14 cellular contexts compared by ENCODE assay signal in the genomic region with DNA sequence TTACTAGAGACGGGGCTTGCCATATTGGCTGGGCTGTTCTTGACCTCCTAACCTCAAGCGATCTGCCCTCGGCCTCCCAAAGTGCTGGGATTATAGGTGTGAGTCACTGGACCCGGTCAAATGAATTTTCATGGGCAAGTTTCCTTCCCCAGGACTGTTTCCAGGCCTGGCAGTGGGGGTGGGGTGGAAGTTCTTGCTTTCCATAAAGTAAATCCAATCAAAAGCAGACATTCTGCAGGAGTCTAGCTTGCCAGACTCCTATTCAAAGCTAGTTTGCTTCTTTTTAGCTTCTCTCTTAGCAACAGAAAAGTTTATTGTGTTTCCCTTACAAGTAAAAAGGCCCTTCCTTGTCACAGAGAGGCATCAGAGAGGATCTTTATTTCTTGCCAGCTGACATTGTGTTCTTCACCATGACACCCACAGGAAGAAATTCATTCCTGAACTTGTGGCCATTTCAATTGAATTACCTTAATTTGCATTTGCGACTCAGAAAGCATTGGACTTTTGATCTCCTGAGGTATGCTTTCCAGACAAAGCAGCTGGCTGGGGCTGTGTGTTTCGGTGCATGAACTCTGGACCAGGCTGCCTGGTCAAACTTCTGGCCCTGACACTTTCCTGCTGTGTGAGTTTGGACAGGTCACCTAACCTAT. TPM values are rescaled to one million over a fixed set of nuclear protein-coding genes. Genes with fewer than 3 reads are reported as not detected.
DNase-seq lines count a peak whose midpoint lies in the region; TF ChIP-seq lines count a peak whose summit lies in the region.
"Had no signal": no experiment of that assay in that cellular context is flagged by ENCODE, and none has a peak within 500 bp of the region (broad histone marks: within the 10 kb centered on the region; RNA-seq: fewer than 3 reads in every experiment).

No MANE protein-coding gene starts in this region.

- no peak overlapping the region for H3K4me3 ChIP-seq in SK-N-SH (ENCODE audit: low read depth in 2 of 2, low read length in 1 of 2)
- H3K4me3 ChIP-seq: BLaER1 had no signal

- CTCF ChIA-PET in SK-N-SH (lab: Yijun Ruan, JAX) = interaction anchor here (1.1 to 1.4 kb wide), 4 partner anchors 11 to 38 kb away, joined by 3 to 5 read pairs (median 4); a partner anchor contains a TSS

- H3K27me3 ChIP-seq in SK-N-SH (ENCODE audit: insufficient read depth) = no peaks in the 10 kb centered on the region
- H3K27me3 ChIP-seq: BLaER1 had no signal

- H3K9me2 ChIP-seq in SK-N-SH = no peaks in the 10 kb centered on the region

- H3K79me2 ChIP-seq in SK-N-SH (ENCODE audit: insufficient read depth) = no peaks in the 10 kb centered on the region

- no peaks in the 10 kb centered on the region for H4K20me1 ChIP-seq in SK-N-SH (ENCODE audit: insufficient read depth)
- H4K20me1 ChIP-seq: BLaER1 had no signal

- 26% methylated on average over 6 of the region's 6 CpGs for WGBS in SK-N-SH (ENCODE audit: low lambda C conversion rate)

- no peak overlapping the region; the same call in 1 of the 2 replicates for H2AFZ ChIP-seq in SK-N-SH (ENCODE audit: low read depth)

- H3K4me1 ChIP-seq in SK-N-SH (ENCODE audit: control insufficient read depth in 1 of 2, insufficient read depth in 2 of 2, low read depth in 1 of 2, low read length in 1 of 2) = peaks cover 4 to 6% of the 10 kb centered on the region in 2 experiments; a peak in 2 of 4 replicates
- H3K4me1 ChIP-seq: BLaER1 had no signal

- H3F3A ChIP-seq in SK-N-SH (replicated peaks; ENCODE audit: insufficient read depth) = no peaks in the 10 kb centered on the region

- DNase-seq in EL = peak; percentile 38
- DNase-seq in SK-N-SH = no peak
- DNase-seq in head of caudate nucleus = peak in 27 of 42 donors; percentile 18 to 78 (median 44)
- DNase-seq in pons (ENCODE audit: low spot score) = peak; percentile 70
- DNase-seq in NCI-H1092 treated with DMSO at 0.1 percent for 48 hours (lab: John Stamatoyannopoulos, UW) = no peak
- no peak for DNase-seq in SHP77 (lab: John Stamatoyannopoulos, UW)
- DNase-seq in posterior vena cava (ENCODE audit: low spot score) = no peak
- no peak for DNase-seq in activated gamma-delta T cell treated with Interleukin-2 at 50 U/mL for 16 hours
- DNase-seq: activated CD4-positive, alpha-beta T cell treated with anti-CD3 and anti-CD28 coated beads for 4 hours; activated naive CD4-positive, alpha-beta T cell treated with anti-CD3 and anti-CD28 coated beads for 36 hours; naive thymus-derived CD8-positive, alpha-beta T cell; NCI-H510A; stimulated activated naive CD4-positive, alpha-beta T cell treated with Interleukin-2 at 50 U/mL for 16 hours had no signal

- POLR2A ChIA-PET in SK-N-SH (lab: Yijun Ruan, JAX) = no interaction called here

- no peak for TF ChIP-seq CTCF in SK-N-SH (IDR thresholded peaks at IDR 0.05)

- no peak for TF ChIP-seq EP300 in SK-N-SH (IDR thresholded peaks at IDR 0.05; ENCODE audit: borderline replicate concordance in 1 of 2, low read depth in 1 of 2, low read length in 1 of 2)

- H3K9ac ChIP-seq in SK-N-SH = no peak overlapping the region
- H3K9ac ChIP-seq: BLaER1 had no signal

- no peak for TF ChIP-seq RAD21 in SK-N-SH (IDR thresholded peaks at IDR 0.05; ENCODE audit: low read length)

- H3K4me2 ChIP-seq in SK-N-SH = peak overlapping the region; percentile 23; the same call in 1 of the 2 replicates
- H3K4me2 ChIP-seq: BLaER1 had no signal

- no peaks in the 10 kb centered on the region for H3K9me3 ChIP-seq in SK-N-SH
- H3K9me3 ChIP-seq: BLaER1 had no signal

- intact Hi-C loops in head of caudate nucleus (cut with DNase I) (no loop called here), posterior vena cava (cut with DNase I) (no loop called here)

- no peaks in the 10 kb centered on the region for H3K36me3 ChIP-seq in SK-N-SH (replicated peaks in 1 of 2; ENCODE audit: control insufficient read depth in 1 of 2, insufficient read depth in 2 of 2, low read length in 1 of 2)
- H3K36me3 ChIP-seq: BLaER1 had no signal

- peak overlapping the region; percentile 17 to 65; a peak in 2 of 4 replicates for H3K27ac ChIP-seq in SK-N-SH (ENCODE audit: low read depth in 2 of 2, low read length in 1 of 2)
- H3K27ac ChIP-seq: BLaER1 had no signal

TF ChIP-seq in SK-N-SH, 30 proteins besides CTCF, POLR2A, EP300 and RAD21:
- TF ChIP-seq RFX5 (IDR thresholded peaks at IDR 0.05; ENCODE audit: low read length) (no peak), GATA2 (CRISPR knock-in tag; IDR thresholded peaks at IDR 0.05) (no peak), FOSL2 (IDR thresholded peaks at IDR 0.05; ENCODE audit: borderline replicate concordance, low read depth) (peak; percentile 13; the same call in 1 of the 2 replicates)

RNA-seq across cellular contexts. Expression of a gene that starts 37.9 kb away (rescaled TPM):
- polyA plus RNA-seq in SK-N-SH (2012; rRNA removed) = 4.3 and 5.4 TPM in 2 replicates
- polyA plus RNA-seq in SK-N-SH (2012; cell fraction: cytosol; rRNA removed) = 3.7 and 5.0 TPM in 2 replicates
- 2.3 and 3.9 TPM in 2 replicates for polyA plus RNA-seq in SK-N-SH (2012; cell fraction: nucleus; rRNA removed)
- under 1 TPM; 0.19 to 0.33 TPM for total RNA-seq in posterior vena cava
- total RNA-seq: activated naive CD4-positive, alpha-beta T cell treated with anti-CD3 and anti-CD28 coated beads for 36 hours; naive thymus-derived CD8-positive, alpha-beta T cell had no signal
- polyA plus RNA-seq: naive thymus-derived CD8-positive, alpha-beta T cell had no signal

Comparison
In these comparisons a context has a peak if more than half of its experiments do, and no peak if none do; other contexts are left out.
1. DNase-seq: peak in EL (single experiment), head of caudate nucleus (27 of 42) and pons (single experiment); none in SK-N-SH (single experiment), NCI-H1092 treated with DMSO at 0.1 percent for 48 hours (single experiment), SHP77 (0 of 2), posterior vena cava (single experiment) and activated gamma-delta T cell treated with Interleukin-2 at 50 U/mL for 16 hours (single experiment).